Comparison of ENCODE assay signal across 8 cellular contexts in genomic region chr6:96520851-96521115, GRCh38. TPM values are rescaled to one million over a fixed set of nuclear protein-coding genes. Genes with fewer than 3 reads are reported as not detected.
DNase-seq lines count a peak whose midpoint lies in the region; ATAC-seq and TF ChIP-seq lines count a peak whose summit lies in the region.

No MANE protein-coding gene starts in this region.

- intact Hi-C loops in PC-9 (cut with micrococcal nuclease; ENCODE audit: unreplicated experiment): loop anchor here (2.0 to 10.0 kb wide), 6 partner anchors 68 to 943 kb away; partner anchors contain the start of genes MANEA and NDUFAF4
- intact Hi-C loops in psoas muscle (cut with DNase I): loop anchor here in 1 of 2 donors (5.0 to 10.0 kb wide), 2 partner anchors 37 to 374 kb away; partner anchors contain the start of gene NDUFAF4

- H3K4me1 ChIP-seq in PC-9 (replicated peaks; ENCODE audit: insufficient read depth): peaks cover 35% of the 10 kb centered on the region
- peaks cover 18% of the 10 kb centered on the region for H3K4me1 ChIP-seq in psoas muscle

- POLR2A ChIA-PET in PC-9 (lab: Charles Lee; ENCODE audit: unreplicated experiment): interaction anchor here (0.6 kb wide), 1 partner anchor 506 kb away, joined by 4 read pairs; no protein-coding TSS in a partner anchor

- TF ChIP-seq POLR2A in erythroblast (IDR thresholded peaks at IDR 0.05; ENCODE audit: low read length): no peak

- peaks cover 5% of the 10 kb centered on the region; the same call in 1 of the 2 replicates for H3K36me3 ChIP-seq in PC-9 (ENCODE audit: low read depth)
- H3K36me3 ChIP-seq in psoas muscle (ENCODE audit: insufficient read depth in 1 of 2, low read depth in 1 of 2): peaks cover 0 to 27% of the 10 kb centered on the region in 2 donors

- DNase-seq in GM12864 (ENCODE audit: low read depth) (no peak), PC-9 (no peak), erythroblast (lab: John Stamatoyannopoulos, UW) (peak; percentile 40 to 43), psoas muscle (no peak), epidermal melanocyte (ENCODE audit: insufficient read length, low spot score) (no peak), DMS 273 (lab: John Stamatoyannopoulos, UW; ENCODE audit: unreplicated experiment) (no peak)

- ATAC-seq in psoas muscle (no peak), GM19324 (IDR thresholded peaks at IDR 0.05; ENCODE audit: low FRiP score, unreplicated experiment) (no peak), HG02970 (IDR thresholded peaks at IDR 0.05; ENCODE audit: low FRiP score, unreplicated experiment) (no peak)

- H3K4me3 ChIP-seq in GM12864 (ENCODE audit: low read depth, low read length): peak overlapping the region; percentile 98
- H3K4me3 ChIP-seq in PC-9: peak overlapping the region; percentile 72
- H3K4me3 ChIP-seq in psoas muscle: peak overlapping the region; percentile 94

- peak overlapping the region; percentile 92 for H3K4me2 ChIP-seq in PC-9

- H3K9me2 ChIP-seq in PC-9 (ENCODE audit: insufficient read depth): no peaks in the 10 kb centered on the region

- no peaks in the 10 kb centered on the region for H3K9me3 ChIP-seq in PC-9 (ENCODE audit: insufficient read depth, low read depth)
- no peaks in the 10 kb centered on the region for H3K9me3 ChIP-seq in psoas muscle

- H2AFZ ChIP-seq in PC-9: peak overlapping the region; percentile 93

- TF ChIP-seq CTCF in GM12864 (IDR thresholded peaks at IDR 0.05; ENCODE audit: low read depth, low read length, missing control alignments): no peak
- TF ChIP-seq CTCF in PC-9 (conservative IDR thresholded peaks at IDR 0.05): no peak
- TF ChIP-seq CTCF in psoas muscle (IDR thresholded peaks at IDR 0.05): no peak

- peaks cover 22% of the 10 kb centered on the region for H3F3A ChIP-seq in PC-9 (ENCODE audit: insufficient read depth, low read depth)

- H3K27me3 ChIP-seq in PC-9 (ENCODE audit: insufficient read depth, low read depth) (no peaks in the 10 kb centered on the region), psoas muscle (ENCODE audit: insufficient read depth in 3 of 3, low read length in 2 of 3) (no peaks in the 10 kb centered on the region)

- H4K20me1 ChIP-seq in PC-9 (ENCODE audit: insufficient read depth): no peaks in the 10 kb centered on the region

- CTCF ChIA-PET in PC-9 (lab: Charles Lee): no interaction called here

- H3K79me2 ChIP-seq in PC-9 (ENCODE audit: low read depth): peaks cover 32% of the 10 kb centered on the region

- H3K27ac ChIP-seq in PC-9: peak overlapping the region; percentile 94
- peak overlapping the region; percentile 98 for H3K27ac ChIP-seq in psoas muscle

- BruUV-seq in PC-9 (replicated peaks; lab: Mats Ljungman, UMichigan): no TSS peak

RNA-seq across cellular contexts. Expression of gene UFL1, which starts 0.8 kb away (rescaled TPM):
- total RNA-seq in PC-9 (2021): 19.3 and 25.3 TPM in 2 replicates
- total RNA-seq in psoas muscle: 10 to 100 TPM; 24.7 to 26.7 (median 25.9) TPM
- polyA plus RNA-seq in psoas muscle: 10 to 100 TPM in 2 of 3 donors, 1 to 10 TPM in 1; 7.9 to 23.6 (median 14.9) TPM

RNA-seq across cellular contexts. Expression of gene FHL5, which starts 42.1 kb away (rescaled TPM):
- not detected in 2 replicates for total RNA-seq in PC-9 (2021)
- 10 to 100 TPM in 1 of 4 donors, 1 to 10 TPM in 3; 6.1 to 17.2 (median 8.7) TPM for total RNA-seq in psoas muscle
- polyA plus RNA-seq in psoas muscle: 1 to 10 TPM; 2.4 to 7.1 (median 3.9) TPM

Comparison
In these comparisons a context has a peak if more than half of its experiments do, and no peak if none do; other contexts are left out.
1. DNase-seq: peak in erythroblast (2 of 2); none in GM12864 (single experiment), PC-9 (0 of 2), psoas muscle (0 of 2), epidermal melanocyte (single experiment) and DMS 273 (single experiment).
2. Peak in every context shown above with its lines, with median percentiles within 50 percentile points of each other: H3K4me3 ChIP-seq.